ENCODE assay signal across 1 cellular context in genomic region chr6:143752459-143752858, GRCh38.
TF ChIP-seq lines count a peak whose summit lies in the region.

No MANE protein-coding gene starts in this region.

TF ChIP-seq in SK-N-SH, 30 proteins besides CTCF, POLR2A, EP300 and RAD21 (continued from another document):
- TF ChIP-seq GATA2 (CRISPR knock-in tag; IDR thresholded peaks at IDR 0.05): no peak
- TF ChIP-seq, protein P1, sequence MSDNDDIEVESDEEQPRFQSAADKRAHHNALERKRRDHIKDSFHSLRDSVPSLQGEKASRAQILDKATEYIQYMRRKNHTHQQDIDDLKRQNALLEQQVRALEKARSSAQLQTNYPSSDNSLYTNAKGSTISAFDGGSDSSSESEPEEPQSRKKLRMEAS (IDR thresholded peaks at IDR 0.05; ENCODE audit: low read depth): no peak
- TF ChIP-seq, protein P2, sequence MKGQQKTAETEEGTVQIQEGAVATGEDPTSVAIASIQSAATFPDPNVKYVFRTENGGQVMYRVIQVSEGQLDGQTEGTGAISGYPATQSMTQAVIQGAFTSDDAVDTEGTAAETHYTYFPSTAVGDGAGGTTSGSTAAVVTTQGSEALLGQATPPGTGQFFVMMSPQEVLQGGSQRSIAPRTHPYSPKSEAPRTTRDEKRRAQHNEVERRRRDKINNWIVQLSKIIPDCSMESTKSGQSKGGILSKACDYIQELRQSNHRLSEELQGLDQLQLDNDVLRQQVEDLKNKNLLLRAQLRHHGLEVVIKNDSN (IDR thresholded peaks at IDR 0.05; ENCODE audit: borderline replicate concordance, low read depth): no peak
- no peak for TF ChIP-seq TCF12 (IDR thresholded peaks at IDR 0.05)
- TF ChIP-seq NFIC (IDR thresholded peaks at IDR 0.05; ENCODE audit: borderline replicate concordance): no peak
- TF ChIP-seq NRF1 (IDR thresholded peaks at IDR 0.05; ENCODE audit: low read depth, low read length): no peak
- no peak for TF ChIP-seq GABPA (IDR thresholded peaks at IDR 0.05; ENCODE audit: low read depth)
